In the genomic region with DNA sequence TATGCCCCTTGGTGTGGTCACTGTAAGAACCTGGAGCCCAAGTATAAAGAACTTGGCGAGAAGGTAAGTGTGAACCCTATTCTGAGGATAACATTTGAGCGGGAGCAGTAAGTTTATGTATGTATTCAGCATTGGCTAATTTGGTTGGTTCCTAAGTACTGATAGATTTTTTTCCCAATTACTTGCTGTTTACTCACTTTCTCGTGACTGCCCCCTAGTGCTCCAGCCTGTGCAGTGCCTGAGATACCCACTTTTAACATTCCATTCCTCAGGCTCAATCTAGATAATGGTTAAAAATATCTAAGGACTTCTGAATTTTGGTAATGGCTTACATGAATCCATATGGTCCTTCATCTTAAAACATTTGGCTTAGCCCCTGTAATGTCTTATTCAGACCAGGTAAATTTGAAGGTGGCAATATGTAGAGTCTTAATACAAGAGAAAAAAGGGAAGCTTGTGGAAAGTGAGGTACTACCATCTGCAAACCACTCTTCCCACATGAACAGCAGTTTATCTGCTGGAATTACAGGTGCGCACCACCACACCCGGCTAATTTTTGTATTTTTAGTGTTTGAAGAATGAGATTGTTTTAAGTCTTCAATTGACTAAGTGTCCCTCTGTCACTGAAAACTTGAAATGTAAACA, we compare ENCODE assay signal across 8 cellular contexts. TPM values are rescaled to one million over a fixed set of nuclear protein-coding genes. Genes with fewer than 3 reads are reported as not detected.
DNase-seq lines count a peak whose midpoint lies in the region; ATAC-seq, FAIRE-seq and TF ChIP-seq lines count a peak whose summit lies in the region.

No MANE protein-coding gene starts in this region.

- H3K9me3 ChIP-seq in OCI-LY1 (ENCODE audit: low read length), result no peaks in the 10 kb centered on the region

- no peak overlapping the region for H3K4me2 ChIP-seq in OCI-LY1 (ENCODE audit: low read length)

- ATAC-seq in HG02610 (IDR thresholded peaks at IDR 0.05; ENCODE audit: unreplicated experiment), result no peak

- no peaks in the 10 kb centered on the region for H4K20me1 ChIP-seq in OCI-LY1 (ENCODE audit: insufficient read depth, low read length)

- no peak overlapping the region for H3K9ac ChIP-seq in OCI-LY1 (ENCODE audit: low read length)

- H3K79me2 ChIP-seq in OCI-LY1 (ENCODE audit: insufficient read depth, low read length), result no peaks in the 10 kb centered on the region

- H3F3A ChIP-seq in OCI-LY1 (ENCODE audit: insufficient read depth, low read length), result peaks cover 55% of the 10 kb centered on the region

- DNase-seq in AG09319 (ENCODE audit: extremely low read depth, low read depth) (no peak), GM19239 (ENCODE audit: insufficient read length, low spot score) (peak; percentile 37), activated T-cell treated with anti-CD3 and anti-CD28 coated beads for 4 hours (peak; percentile 51), fibroblast of pulmonary artery (ENCODE audit: low read depth) (peak; percentile 78), osteocyte (ENCODE audit: extremely low spot score, unreplicated experiment) (peak; percentile 85), kidney glomerular epithelial cell (lab: John Stamatoyannopoulos, UW) (no peak)

- no peaks in the 10 kb centered on the region for H3K27me3 Mint-ChIP-seq in osteocyte (ENCODE audit: unreplicated experiment)

- FAIRE-seq in GM19239 (lab: Jason Lieb, UNC), result no peak

- peak overlapping the region; percentile 70 for H3K27ac ChIP-seq in OCI-LY1 (ENCODE audit: low read depth, low read length, poor library complexity, severe bottlenecking)

- no peak overlapping the region for H3K4me3 Mint-ChIP-seq in osteocyte (ENCODE audit: unreplicated experiment)

- H3K4me3 ChIP-seq in OCI-LY1 (ENCODE audit: low read depth, low read length, poor library complexity, severe bottlenecking), result no peak overlapping the region
- no peak overlapping the region for H3K4me3 ChIP-seq in fibroblast of pulmonary artery (replicated peaks; ENCODE audit: low read depth, low read length)

- H3K4me1 Mint-ChIP-seq in osteocyte (ENCODE audit: unreplicated experiment), result peaks cover 6% of the 10 kb centered on the region

- peaks cover 31% of the 10 kb centered on the region for H3K4me1 ChIP-seq in OCI-LY1 (ENCODE audit: insufficient read depth, low read length, severe bottlenecking)

- H3K27ac Mint-ChIP-seq in osteocyte (ENCODE audit: unreplicated experiment), result no peak overlapping the region

- H3K9me2 ChIP-seq in OCI-LY1 (ENCODE audit: low read depth, low read length), result no peaks in the 10 kb centered on the region

- H3K36me3 Mint-ChIP-seq in osteocyte (ENCODE audit: unreplicated experiment), result peaks cover 55% of the 10 kb centered on the region

- TF ChIP-seq CTCF in AG09319 (IDR thresholded peaks at IDR 0.05; ENCODE audit: low read depth, low read length), result peak; percentile 90
- peak; percentile 93 for TF ChIP-seq CTCF in OCI-LY1 (IDR thresholded peaks at IDR 0.05; ENCODE audit: low read length)
- TF ChIP-seq CTCF in fibroblast of pulmonary artery (IDR thresholded peaks at IDR 0.05; ENCODE audit: low read length, missing control alignments), result peak; percentile 98
- peak; percentile 87 for TF ChIP-seq CTCF in osteocyte (IDR thresholded peaks at IDR 0.05)

- no peaks in the 10 kb centered on the region for H3K9me3 Mint-ChIP-seq in osteocyte (ENCODE audit: unreplicated experiment)

- no peak overlapping the region for H2AFZ ChIP-seq in OCI-LY1 (ENCODE audit: low read length)

- no peaks in the 10 kb centered on the region for H3K27me3 ChIP-seq in OCI-LY1 (ENCODE audit: insufficient read depth, low read length)

- H3K36me3 ChIP-seq in OCI-LY1 (ENCODE audit: insufficient read depth, low read length), result peaks cover 100% of the 10 kb centered on the region

RNA-seq across cellular contexts. Expression of a gene that starts 7.1 kb away (rescaled TPM):
- 1.6 and 2.3 TPM in 2 replicates for total RNA-seq in osteocyte

RNA-seq across cellular contexts. Expression of a gene that starts 22.4 kb away (rescaled TPM):
- total RNA-seq in osteocyte, result 1,268 and 1,325 TPM in 2 replicates

RNA-seq across cellular contexts. Expression of a gene that starts 23.5 kb away (rescaled TPM):
- total RNA-seq in osteocyte, result 496 and 527 TPM in 2 replicates

RNA-seq across cellular contexts. Expression of a gene that starts 30.3 kb away (rescaled TPM):
- not detected in 2 replicates for total RNA-seq in osteocyte

RNA-seq across cellular contexts. Expression of a gene that starts 30.7 kb away (rescaled TPM):
- total RNA-seq in osteocyte, result 13.7 and 14.0 TPM in 2 replicates

Comparison
In these comparisons a context has a peak if more than half of its experiments do, and no peak if none do; other contexts are left out.
1. DNase-seq: peak in GM19239 (single experiment), activated T-cell treated with anti-CD3 and anti-CD28 coated beads for 4 hours (single experiment), fibroblast of pulmonary artery (single experiment) and osteocyte (single experiment); none in AG09319 (single experiment) and kidney glomerular epithelial cell (single experiment).
2. Peak in every context shown above with its lines, with median percentiles within 50 percentile points of each other: CTCF ChIP-seq.